23 cellular contexts compared by ENCODE assay signal in genomic region chr14:61766136-61766535, GRCh38. TPM values are rescaled to one million over a fixed set of nuclear protein-coding genes. Genes with fewer than 3 reads are reported as not detected.
DNase-seq lines count a peak whose midpoint lies in the region; ATAC-seq and TF ChIP-seq lines count a peak whose summit lies in the region.
"Had no signal": no experiment of that assay in that cellular context is flagged by ENCODE, and none has a peak within 500 bp of the region (broad histone marks: within the 10 kb centered on the region; RNA-seq: fewer than 3 reads in every experiment).

No MANE protein-coding gene starts in this region.

- CTCF ChIA-PET in OCI-LY7 (lab: Charles Lee; ENCODE audit: unreplicated experiment) = no interaction called here

- 77 to 83% methylated on average over 5 of the region's 5 CpGs for WGBS in GM23248 (ENCODE audit: low coverage in 1 of 2, low lambda C conversion rate in 2 of 2, missing lambda C conversion rate in 2 of 2), 2 experiments

- no peak for DNase-seq in GM23248
- no peak for DNase-seq in OCI-LY7 (ENCODE audit: low spot score)
- DNase-seq in epithelial cell of proximal tubule (ENCODE audit: low read depth) = no peak
- DNase-seq in left lobe of liver (ENCODE audit: low spot score) = no peak
- no peak for DNase-seq in SKM-1 treated with dmso at 0.1 percent for 144 hours (lab: John Stamatoyannopoulos, UW; ENCODE audit: unreplicated experiment)
- DNase-seq in T-helper 1 cell = no peak
- DNase-seq: activated B cell treated with CpG ODN at 0.5 μM for 24 hours, activated gamma-delta T cell, body of pancreas, dorsolateral prefrontal cortex, EL, foreskin melanocyte, HCEC 1CT, NCI-H1436, occipital lobe, OCI-M1, SK-N-SH, spleen had no signal

- H3K27me3 ChIP-seq in GM23248 (replicated peaks; ENCODE audit: insufficient read depth) (no peaks in the 10 kb centered on the region), parathyroid adenoma (ENCODE audit: control insufficient read depth, insufficient read depth, low read length) (no peaks in the 10 kb centered on the region)
- H3K27me3 ChIP-seq: body of pancreas, dorsolateral prefrontal cortex, spleen had no signal

- peaks cover 15% of the 10 kb centered on the region; the same call in 1 of the 2 replicates for H3F3A ChIP-seq in GM23248 (ENCODE audit: insufficient read depth)

- no peaks in the 10 kb centered on the region for H4K20me1 ChIP-seq in GM23248 (ENCODE audit: insufficient read depth)
- H4K20me1 ChIP-seq in OCI-LY7 (ENCODE audit: insufficient read depth, low read length) = peaks cover 11% of the 10 kb centered on the region; the same call in 1 of the 2 replicates

- in situ Hi-C loops in GM23248 (cut with MboI) = loop anchor here (25.0 kb wide), 1 partner anchor 304 kb away; no protein-coding TSS in a partner anchor

- H3K9me3 ChIP-seq in GM23248 (ENCODE audit: low read depth) (no peaks in the 10 kb centered on the region), OCI-LY7 (ENCODE audit: low read length) (no peaks in the 10 kb centered on the region), parathyroid adenoma (ENCODE audit: control insufficient read depth, low read length) (no peaks in the 10 kb centered on the region)
- H3K9me3 ChIP-seq: body of pancreas, SK-N-SH, spleen had no signal

- no peak overlapping the region for H2AFZ ChIP-seq in GM23248
- no peak overlapping the region for H2AFZ ChIP-seq in OCI-LY7 (ENCODE audit: low read length)
- no peak overlapping the region for H2AFZ ChIP-seq in parathyroid adenoma

- ATAC-seq in left lobe of liver (no peak), GM19455 (IDR thresholded peaks at IDR 0.05; ENCODE audit: unreplicated experiment) (no peak)
- ATAC-seq: body of pancreas, K562 had no signal

- H3K27ac ChIP-seq in GM23248 (no peak overlapping the region), OCI-LY7 (ENCODE audit: low read depth, low read length, poor library complexity, severe bottlenecking) (no peak overlapping the region), parathyroid adenoma (no peak overlapping the region)
- H3K27ac ChIP-seq: body of pancreas, dorsolateral prefrontal cortex had no signal

- H3K36me3 ChIP-seq in GM23248 (ENCODE audit: low read depth) = peaks cover 36% of the 10 kb centered on the region
- H3K36me3 ChIP-seq in OCI-LY7 (ENCODE audit: insufficient read depth, low read length) = peaks cover 67% of the 10 kb centered on the region
- H3K36me3 ChIP-seq in parathyroid adenoma (ENCODE audit: control insufficient read depth, insufficient read depth, low read length) = no peaks in the 10 kb centered on the region

- POLR2A ChIA-PET in OCI-LY7 (lab: Charles Lee) = interaction anchor here (0.8 to 5.6 kb wide), 4 partner anchors 17 to 234 kb away, joined by 4 to 51 read pairs (median 4); no protein-coding TSS in a partner anchor

- H3K4me2 ChIP-seq in GM23248 (ENCODE audit: unreplicated experiment) (peak overlapping the region; percentile 92), OCI-LY7 (ENCODE audit: low read length) (peak overlapping the region; percentile 91), parathyroid adenoma (ENCODE audit: low read length) (peak overlapping the region; percentile 32)

- H3K4me3 ChIP-seq in GM23248 = peak overlapping the region; percentile 87
- H3K4me3 ChIP-seq in OCI-LY7 (ENCODE audit: low read depth, low read length, poor library complexity, severe bottlenecking) = no peak overlapping the region
- peak overlapping the region; percentile 40 for H3K4me3 ChIP-seq in epithelial cell of proximal tubule (ENCODE audit: low read depth, low read length)
- H3K4me3 ChIP-seq in parathyroid adenoma (ENCODE audit: low read depth, low read length) = no peak overlapping the region
- H3K4me3 ChIP-seq: body of pancreas, dorsolateral prefrontal cortex had no signal

- H3K9ac ChIP-seq in GM23248 (no peak overlapping the region), parathyroid adenoma (no peak overlapping the region)
- H3K9ac ChIP-seq: SK-N-SH had no signal

- H3K9me2 ChIP-seq in GM23248 (ENCODE audit: insufficient read depth) = no peaks in the 10 kb centered on the region
- H3K9me2 ChIP-seq in OCI-LY7 (ENCODE audit: insufficient read depth, low read length) = no peaks in the 10 kb centered on the region
- H3K9me2 ChIP-seq: SK-N-SH had no signal

- peaks cover 89% of the 10 kb centered on the region for H3K79me2 ChIP-seq in GM23248 (ENCODE audit: insufficient read depth)
- peaks cover 53% of the 10 kb centered on the region for H3K79me2 ChIP-seq in OCI-LY7 (ENCODE audit: insufficient read depth, low read depth, low read length)
- H3K79me2 ChIP-seq in parathyroid adenoma = peaks cover 8% of the 10 kb centered on the region

- TF ChIP-seq CTCF in OCI-LY7 (conservative IDR thresholded peaks at IDR 0.05; ENCODE audit: low read length) (no peak), epithelial cell of proximal tubule (conservative IDR thresholded peaks at IDR 0.05; ENCODE audit: low read depth, low read length) (no peak), parathyroid adenoma (IDR thresholded peaks at IDR 0.05) (no peak)

- no TSS peak for BruUV-seq in OCI-LY7 (replicated peaks; lab: Mats Ljungman, UMichigan)

- intact Hi-C loops in OCI-LY7 (cut with micrococcal nuclease; ENCODE audit: unreplicated experiment) = no loop called here

- H3K4me1 ChIP-seq in GM23248 (ENCODE audit: insufficient read depth) = peaks cover 36% of the 10 kb centered on the region
- H3K4me1 ChIP-seq in OCI-LY7 (ENCODE audit: insufficient read depth, low read length, poor library complexity, severe bottlenecking) = peaks cover 36% of the 10 kb centered on the region
- peaks cover 16% of the 10 kb centered on the region for H3K4me1 ChIP-seq in parathyroid adenoma

RNA-seq across cellular contexts. Expression of gene SNAPC1, which starts 3.9 kb away (rescaled TPM):
- total RNA-seq in GM23248 (2014; rRNA removed; shearing (Covaris generic)) = 32.1 and 35.9 TPM in 2 replicates
- polyA plus RNA-seq in GM23248 (2016; fragmentation: Nextera tagmentation; extraction: Ambion mirVana) = 41.0 and 41.6 TPM in 2 replicates
- 10.5 and 11.7 TPM in 2 replicates for total RNA-seq in OCI-LY7 (2014; rRNA removed; shearing (Covaris generic))
- 9.5 and 12.1 TPM in 2 replicates for total RNA-seq in OCI-LY7 (2022)
- 26.4 and 30.6 TPM in 2 replicates for total RNA-seq in epithelial cell of proximal tubule
- 1.4 TPM for total RNA-seq in left lobe of liver

RNA-seq across cellular contexts. Expression of gene SYT16, which starts 46.4 kb away (rescaled TPM):
- 0.32 and 0.51 TPM in 2 replicates for total RNA-seq in GM23248 (2014; rRNA removed; shearing (Covaris generic))
- 0.21 and 0.30 TPM in 2 replicates for polyA plus RNA-seq in GM23248 (2016; fragmentation: Nextera tagmentation; extraction: Ambion mirVana)
- total RNA-seq in OCI-LY7 (2014; rRNA removed; shearing (Covaris generic)) = 0.10 and 0.13 TPM in 2 replicates
- total RNA-seq in OCI-LY7 (2022) (0.33 and 0.57 TPM in 2 replicates), epithelial cell of proximal tubule (1.0 and 1.9 TPM in 2 replicates), left lobe of liver (0.10 TPM)
- total RNA-seq: mesenteric fat pad had no signal
- polyA plus RNA-seq: CD14-positive monocyte, K562 had no signal

Comparison
In these comparisons a context has a peak if more than half of its experiments do, and no peak if none do; other contexts are left out.
1. H3K4me2 ChIP-seq: peak in every context shown above with its lines; median percentile 92 in GM23248; 91 in OCI-LY7; 32 in parathyroid adenoma.
2. H3K4me3 ChIP-seq: peak in GM23248 (single experiment) and epithelial cell of proximal tubule (single experiment); none in OCI-LY7 (single experiment) and parathyroid adenoma (single experiment).